Comparison of ENCODE assay signal across 8 cellular contexts in genomic region chr1:171644805-171645483, GRCh38. TPM values are rescaled to one million over a fixed set of nuclear protein-coding genes. Genes with fewer than 3 reads are reported as not detected.
DNase-seq lines count a peak whose midpoint lies in the region; ATAC-seq and TF ChIP-seq lines count a peak whose summit lies in the region.

No MANE protein-coding gene starts in this region.

- peak overlapping the region; percentile 36 to 71 for H3K27ac ChIP-seq in liver (ENCODE audit: low read depth in 1 of 2, low read length in 2 of 2)

- H3K4me3 Mint-ChIP-seq in activated CD4-positive, alpha-beta T cell treated with anti-CD3 and anti-CD28 coated beads for 36 hours, result no peak overlapping the region

- H3K36me3 ChIP-seq in liver (ENCODE audit: control insufficient read depth in 4 of 4, insufficient read depth in 3 of 4, low read depth in 1 of 4, low read length in 3 of 4), result no peaks in the 10 kb centered on the region

- H3K27me3 ChIP-seq in liver (ENCODE audit: control insufficient read depth in 4 of 4, insufficient read depth in 4 of 4, low read length in 3 of 4), result no peaks in the 10 kb centered on the region

- peak; percentile 97 to 99 for TF ChIP-seq RAD21 in liver (IDR thresholded peaks at IDR 0.05)

- DNase-seq in NCI-H524 treated with DMSO at 0.1 percent for 48 hours (lab: John Stamatoyannopoulos, UW), result peak; percentile 47
- DNase-seq in activated CD4-positive, alpha-beta T cell treated with anti-CD3 and anti-CD28 coated beads for 36 hours, result peak; percentile 84
- peak; percentile 83 for DNase-seq in dedifferentiated amniotic fluid mesenchymal stem cell (ENCODE audit: extremely low spot score)
- DNase-seq in stimulated activated CD4-positive, alpha-beta T cell treated with anti-CD3 and anti-CD28 coated beads, Interleukin-4, amount 100 ng/mL, for 48 hours (ENCODE audit: low read depth in 2 of 2), result peak; percentile 53 to 54

- peaks cover 6% of the 10 kb centered on the region for H3K4me1 Mint-ChIP-seq in activated CD4-positive, alpha-beta T cell treated with anti-CD3 and anti-CD28 coated beads for 36 hours

- POLR2A ChIA-PET in activated CD4-positive, alpha-beta T cell treated with anti-CD3 and anti-CD28 coated beads for 36 hours (lab: Charles Lee), result interaction anchor here (0.6 to 1.0 kb wide), 2 partner anchors 10 to 473 kb away, joined by 3 to 6 read pairs; no protein-coding TSS in a partner anchor

- H3K27ac Mint-ChIP-seq in activated CD4-positive, alpha-beta T cell treated with anti-CD3 and anti-CD28 coated beads for 36 hours, result no peak overlapping the region

- CTCF ChIA-PET in activated CD4-positive, alpha-beta T cell treated with anti-CD3 and anti-CD28 coated beads for 36 hours (lab: Charles Lee), result interaction anchor here (0.6 to 3.8 kb wide), 40 partner anchors 9 to 783 kb away, joined by 3 to 56 read pairs (median 4); partner anchors contain the start of genes MYOCOS and VAMP4

- H3K9me3 ChIP-seq in liver (ENCODE audit: control insufficient read depth in 4 of 4, low read length in 3 of 4), result no peaks in the 10 kb centered on the region

- peak; percentile 73 for ATAC-seq in HG03378 (IDR thresholded peaks at IDR 0.05; ENCODE audit: unreplicated experiment)
- peak; percentile 98 for ATAC-seq in activated CD4-positive, alpha-beta T cell treated with anti-CD3 and anti-CD28 coated beads for 36 hours
- no peak for ATAC-seq in GM21825 (IDR thresholded peaks at IDR 0.05; ENCODE audit: unreplicated experiment)

- TF ChIP-seq CTCF in GM12874 (IDR thresholded peaks at IDR 0.05; ENCODE audit: insufficient read depth, low read depth, low read length) (peak; percentile 75), liver (IDR thresholded peaks at IDR 0.05; ENCODE audit: low read depth, low read length, missing input control) (peak; percentile 84)

- intact Hi-C loops in activated CD4-positive, alpha-beta T cell treated with anti-CD3 and anti-CD28 coated beads for 36 hours (cut with DNase I, micrococcal nuclease), result loop anchor here (1.0 to 10.0 kb wide), 7 partner anchors 48 to 780 kb away; partner anchors contain the start of genes C1orf105 (in 1 of the 2), METTL13 (in 1 of the 2) and PRRC2C (in 1 of the 2)

- 13% methylated on average over 15 of the region's 15 CpGs for WGBS in liver

- H3K4me1 ChIP-seq in liver (ENCODE audit: control insufficient read depth in 4 of 4, insufficient read depth in 4 of 4, low read length in 3 of 4), result peaks cover 0 to 15% (median 13%) of the 10 kb centered on the region in 4 donors

- no peak overlapping the region for H3K9ac ChIP-seq in liver (ENCODE audit: low read depth in 1 of 2, low read length in 2 of 2)

- no peaks in the 10 kb centered on the region for H3K36me3 Mint-ChIP-seq in activated CD4-positive, alpha-beta T cell treated with anti-CD3 and anti-CD28 coated beads for 36 hours (ENCODE audit: low read depth)

- no peak overlapping the region for H3K4me3 ChIP-seq in liver (ENCODE audit: low read depth in 1 of 3, low read length in 3 of 3)

- no peaks in the 10 kb centered on the region for H3K27me3 Mint-ChIP-seq in activated CD4-positive, alpha-beta T cell treated with anti-CD3 and anti-CD28 coated beads for 36 hours

- no peaks in the 10 kb centered on the region for H3K9me3 Mint-ChIP-seq in activated CD4-positive, alpha-beta T cell treated with anti-CD3 and anti-CD28 coated beads for 36 hours (ENCODE audit: low read depth)

TF ChIP-seq in liver, 16 proteins besides CTCF, POLR2A, EP300 and RAD21:
- TF ChIP-seq JUND (IDR thresholded peaks at IDR 0.05) (no peak), HNF4A (conservative IDR thresholded peaks at IDR 0.05) (peak; percentile 37 to 56), RXRA (IDR thresholded peaks at IDR 0.05) (peak; percentile 20 to 49), SP1 (IDR thresholded peaks at IDR 0.05) (peak; percentile 50), FOXA2 (IDR thresholded peaks at IDR 0.05) (no peak), YY1 (IDR thresholded peaks at IDR 0.05) (peak; percentile 18), GABPA (IDR thresholded peaks at IDR 0.05 in 1 of 2, conservative IDR thresholded peaks at IDR 0.05 in 1 of 2) (no peak), HNF4G (IDR thresholded peaks at IDR 0.05) (no peak), REST (IDR thresholded peaks at IDR 0.05) (no peak), MAX (IDR thresholded peaks at IDR 0.05) (no peak)

RNA-seq across cellular contexts. Expression of gene MYOC, which starts 7.5 kb away (rescaled TPM):
- total RNA-seq in activated CD4-positive, alpha-beta T cell treated with anti-CD3 and anti-CD28 coated beads for 36 hours, result not detected
- under 1 TPM in 1 of 2 donors, not detected in 1; 0.17 TPM for total RNA-seq in liver
- under 1 TPM in 1 of 2 donors, not detected in 1; 0.18 TPM for polyA plus RNA-seq in liver

RNA-seq across cellular contexts. Expression of gene MYOCOS, which starts 22.9 kb away (rescaled TPM):
- not detected for total RNA-seq in activated CD4-positive, alpha-beta T cell treated with anti-CD3 and anti-CD28 coated beads for 36 hours
- under 1 TPM in 1 of 2 donors, not detected in 1; 0.08 TPM for total RNA-seq in liver
- polyA plus RNA-seq in liver, result not detected
